17 cellular contexts compared by ENCODE assay signal in genomic region chr16:70809392-70810060, GRCh38. TPM values are rescaled to one million over a fixed set of nuclear protein-coding genes. Genes with fewer than 3 reads are reported as not detected.
A peak's percentile ranks its signal among the peaks of the same experiment; 100 is the strongest.
DNase-seq lines count a peak whose midpoint lies in the region; ATAC-seq and TF ChIP-seq lines count a peak whose summit lies in the region.
"Had no signal": no experiment of that assay in that cellular context is flagged by ENCODE, and none has a peak within 500 bp of the region (broad histone marks: within the 10 kb centered on the region; RNA-seq: fewer than 3 reads in every experiment).

No MANE protein-coding gene starts in this region.

- TF ChIP-seq EP300 in suprapubic skin (IDR thresholded peaks at IDR 0.05): no peak

- no peaks in the 10 kb centered on the region for H3K9me2 ChIP-seq in Karpas-422 (replicated peaks; ENCODE audit: insufficient read depth, low read length)

- no peaks in the 10 kb centered on the region for H4K20me1 ChIP-seq in Karpas-422 (ENCODE audit: insufficient read depth, low read depth, low read length)

- no peak overlapping the region for H3K4me2 ChIP-seq in Karpas-422 (ENCODE audit: low read depth, low read length, poor library complexity, severe bottlenecking)
- H3K4me2 ChIP-seq: KMS-11 had no signal

- no peaks in the 10 kb centered on the region for H3K27me3 ChIP-seq in Karpas-422 (ENCODE audit: low read length)
- H3K27me3 ChIP-seq in suprapubic skin: peaks cover 13% of the 10 kb centered on the region
- no peaks in the 10 kb centered on the region for H3K27me3 ChIP-seq in right atrium auricular region
- H3K27me3 ChIP-seq: Peyer's patch, tibial nerve had no signal

- no peak overlapping the region for H3K9ac ChIP-seq in Karpas-422 (ENCODE audit: low read length)
- H3K9ac ChIP-seq: KMS-11 had no signal

- DNase-seq in NCI-H2227 (lab: John Stamatoyannopoulos, UW; ENCODE audit: unreplicated experiment): peak; percentile 30
- no peak for DNase-seq in NCI-H2227 treated with DMSO at 0.1 percent for 48 hours (lab: John Stamatoyannopoulos, UW)
- peak; percentile 37 for DNase-seq in Karpas-422
- peak; percentile 47 for DNase-seq in left kidney (ENCODE audit: low read depth, low spot score)
- DNase-seq in suprapubic skin (ENCODE audit: low spot score in 2 of 2): no peak
- DNase-seq in right atrium auricular region (ENCODE audit: low spot score): no peak
- no peak for DNase-seq in left colon
- DNase-seq: activated CD4-positive, alpha-beta T cell treated with anti-CD3 and anti-CD28 coated beads, Interleukin-2, amount 10 ng/mL, durations not matched to agents 7 days and 5 days; Calu3; NCI-H446; Peyer's patch; stimulated activated CD4-positive, alpha-beta T cell treated with anti-CD3 and anti-CD28 coated beads, Interleukin-12 subunit alpha, Interleukin-12 subunit beta, amount 100 ng/mL, for 4 hours; T-helper 1 cell had no signal

- TF ChIP-seq POLR2A in suprapubic skin (IDR thresholded peaks at IDR 0.05): no peak

- H3K4me1 ChIP-seq in Karpas-422 (ENCODE audit: low read length) (peaks cover 10% of the 10 kb centered on the region), suprapubic skin (no peaks in the 10 kb centered on the region), right atrium auricular region (no peaks in the 10 kb centered on the region)
- H3K4me1 ChIP-seq: Peyer's patch, tibial nerve had no signal

- 57% methylated on average over 9 of the region's 9 CpGs for WGBS in suprapubic skin

- H3K36me3 ChIP-seq in Karpas-422 (ENCODE audit: insufficient read depth, low read length) (no peaks in the 10 kb centered on the region), suprapubic skin (no peaks in the 10 kb centered on the region), right atrium auricular region (no peaks in the 10 kb centered on the region)
- H3K36me3 ChIP-seq: Peyer's patch, tibial nerve had no signal

- peak; percentile 69 for ATAC-seq in GM21390 (IDR thresholded peaks at IDR 0.05; ENCODE audit: unreplicated experiment)
- ATAC-seq in left colon: no peak
- ATAC-seq: activated T-helper 17 cell treated with anti-CD3 and anti-CD28 coated beads, Interleukin-2, amount 50 U/mL, for 72 hours had no signal

- no peaks in the 10 kb centered on the region for H3K79me2 ChIP-seq in Karpas-422 (ENCODE audit: low read length)

- H3K9me3 ChIP-seq in Karpas-422 (ENCODE audit: low read length) (no peaks in the 10 kb centered on the region), suprapubic skin (no peaks in the 10 kb centered on the region), right atrium auricular region (no peaks in the 10 kb centered on the region)
- H3K9me3 ChIP-seq: Peyer's patch, tibial nerve had no signal

- no peak overlapping the region for H3K4me3 ChIP-seq in Karpas-422 (ENCODE audit: low read length)
- H3K4me3 ChIP-seq in suprapubic skin: no peak overlapping the region
- H3K4me3 ChIP-seq in right atrium auricular region: no peak overlapping the region
- H3K4me3 ChIP-seq: Peyer's patch, tibial nerve had no signal

- TF ChIP-seq CTCF in suprapubic skin (IDR thresholded peaks at IDR 0.05): no peak
- no peak for TF ChIP-seq CTCF in right atrium auricular region (IDR thresholded peaks at IDR 0.05)

- intact Hi-C loops in left colon (cut with DNase I, micrococcal nuclease): no loop called here

- no peak overlapping the region for H2AFZ ChIP-seq in Karpas-422 (ENCODE audit: low read length)

- H3K27ac ChIP-seq in Karpas-422 (ENCODE audit: low read length): no peak overlapping the region
- no peak overlapping the region for H3K27ac ChIP-seq in suprapubic skin
- no peak overlapping the region for H3K27ac ChIP-seq in right atrium auricular region
- H3K27ac ChIP-seq: KMS-11, Peyer's patch, tibial nerve had no signal

RNA-seq across cellular contexts. Expression of gene VAC14, which starts 8.6 kb away (rescaled TPM):
- total RNA-seq in Karpas-422 (2014; rRNA removed; shearing (Covaris generic); ENCODE audit: low replicate concordance): 39.1 and 56.9 TPM in 2 replicates
- total RNA-seq in suprapubic skin (10 to 100 TPM; 39.5 to 65.5 (median 45.4) TPM), right atrium auricular region (10 to 100 TPM; 22.1 to 26.5 TPM), left colon (10 to 100 TPM; 26.9 to 32.1 TPM)

Comparison
In these comparisons a context has a peak if more than half of its experiments do, and no peak if none do; other contexts are left out.
1. DNase-seq: peak in NCI-H2227 (single experiment), Karpas-422 (single experiment) and left kidney (single experiment); none in NCI-H2227 treated with DMSO at 0.1 percent for 48 hours (single experiment), suprapubic skin (0 of 2), right atrium auricular region (single experiment) and left colon (0 of 2).